ENCODE assay signal across 12 cellular contexts in genomic region chr10:48671914-48672595, GRCh38. TPM values are rescaled to one million over a fixed set of nuclear protein-coding genes. Genes with fewer than 3 reads are reported as not detected.
A peak's percentile ranks its signal among the peaks of the same experiment; 100 is the strongest.
DNase-seq lines count a peak whose midpoint lies in the region; ATAC-seq and TF ChIP-seq lines count a peak whose summit lies in the region.
"Had no signal": no experiment of that assay in that cellular context is flagged by ENCODE, and none has a peak within 500 bp of the region (broad histone marks: within the 10 kb centered on the region; RNA-seq: fewer than 3 reads in every experiment).

No MANE protein-coding gene starts in this region.

- H3K36me3 Mint-ChIP-seq in CD4-positive, alpha-beta memory T cell, result no peaks in the 10 kb centered on the region

- H3K4me3 Mint-ChIP-seq in CD4-positive, alpha-beta memory T cell, result no peak overlapping the region

- H3K4me1 ChIP-seq in CD4-positive, alpha-beta memory T cell (ENCODE audit: insufficient read depth, low read length), result no peaks in the 10 kb centered on the region

- intact Hi-C loops in CD4-positive, alpha-beta memory T cell (cut with micrococcal nuclease), result no loop called here

- TF ChIP-seq CTCF in GM13977 (IDR thresholded peaks at IDR 0.05; ENCODE audit: extremely low read depth, insufficient read depth, missing control alignments), result no peak

- H3K9me3 ChIP-seq in CD4-positive, alpha-beta memory T cell (ENCODE audit: control insufficient read depth in 1 of 2, low read length in 2 of 2), result no peaks in the 10 kb centered on the region

- peaks cover 5 to 6% of the 10 kb centered on the region in 2 donors for H3K27me3 Mint-ChIP-seq in CD4-positive, alpha-beta memory T cell

- ATAC-seq in GM21390 (IDR thresholded peaks at IDR 0.05; ENCODE audit: unreplicated experiment), result peak; percentile 40
- ATAC-seq in HG03159 (IDR thresholded peaks at IDR 0.05; ENCODE audit: unreplicated experiment), result peak; percentile 35

- H3K27ac Mint-ChIP-seq in CD4-positive, alpha-beta memory T cell, result no peak overlapping the region

- no peaks in the 10 kb centered on the region for H3K27me3 ChIP-seq in CD4-positive, alpha-beta memory T cell (ENCODE audit: insufficient read depth, low read length)

- no peaks in the 10 kb centered on the region for H3K36me3 ChIP-seq in CD4-positive, alpha-beta memory T cell (ENCODE audit: insufficient read depth, low read length)

- in situ Hi-C loops in GM13977 (cut with MboI; ENCODE audit: low pct_unique_long_range_greater_than_20kb, low sequenced_read_pairs, unreplicated experiment), result loop anchor here (25.0 kb wide), 1 partner anchor 515 kb away; the partner anchor contains the start of gene TMEM273

- H3K4me3 ChIP-seq in CD4-positive, alpha-beta memory T cell (ENCODE audit: low read length in 2 of 2), result no peak overlapping the region

- H3K4me1 Mint-ChIP-seq in CD4-positive, alpha-beta memory T cell, result no peaks in the 10 kb centered on the region

- DNase-seq in GM13977 (ENCODE audit: low spot score), result peak; percentile 53
- DNase-seq in iPS-NIHi11 (ENCODE audit: low spot score), result peak; percentile 30
- no peak for DNase-seq in AG08395 (ENCODE audit: low spot score)
- DNase-seq in activated naive CD4-positive, alpha-beta T cell treated with anti-CD3 and anti-CD28 coated beads, Interleukin-2, amount 50 U/mL, for 16 hours, result no peak
- no peak for DNase-seq in HK-2 (ENCODE audit: unreplicated experiment)
- no peak for DNase-seq in CD4-positive, alpha-beta memory T cell
- DNase-seq: activated naive CD4-positive, alpha-beta T cell; DMS79 had no signal

- CTCF ChIA-PET in CD4-positive, alpha-beta memory T cell (lab: Charles Lee; ENCODE audit: partially characterized antibody), result interaction anchor here (1.0 kb wide), 1 partner anchor 15 kb away, joined by 3 read pairs; no protein-coding TSS in a partner anchor

- H3K27ac ChIP-seq in CD4-positive, alpha-beta memory T cell (ENCODE audit: low read depth, low read length), result no peak overlapping the region

- peaks cover 0 to 2% (median 0%) of the 10 kb centered on the region in 8 donors for H3K9me3 Mint-ChIP-seq in CD4-positive, alpha-beta memory T cell

- POLR2A ChIA-PET in CD4-positive, alpha-beta memory T cell (lab: Charles Lee; ENCODE audit: partially characterized antibody), result no interaction called here

RNA-seq across cellular contexts. Expression of gene WDFY4, which starts 12.6 kb away (rescaled TPM):
- total RNA-seq in CD4-positive, alpha-beta memory T cell, result under 1 TPM; 0.81 to 1.00 TPM
- polyA plus RNA-seq in CD4-positive, alpha-beta memory T cell, result under 1 TPM in 1 of 2 donors, not detected in 1; 0.29 TPM
- total RNA-seq: LHCN-M2, SK-MEL-5 had no signal

Comparison
In these comparisons a context has a peak if more than half of its experiments do, and no peak if none do; other contexts are left out.
1. DNase-seq: peak in GM13977 (single experiment) and iPS-NIHi11 (single experiment); none in AG08395 (single experiment), activated naive CD4-positive, alpha-beta T cell treated with anti-CD3 and anti-CD28 coated beads, Interleukin-2, amount 50 U/mL, for 16 hours (single experiment), HK-2 (single experiment) and CD4-positive, alpha-beta memory T cell (0 of 5).